Comparison of ENCODE assay signal across 20 cellular contexts in the genomic region with DNA sequence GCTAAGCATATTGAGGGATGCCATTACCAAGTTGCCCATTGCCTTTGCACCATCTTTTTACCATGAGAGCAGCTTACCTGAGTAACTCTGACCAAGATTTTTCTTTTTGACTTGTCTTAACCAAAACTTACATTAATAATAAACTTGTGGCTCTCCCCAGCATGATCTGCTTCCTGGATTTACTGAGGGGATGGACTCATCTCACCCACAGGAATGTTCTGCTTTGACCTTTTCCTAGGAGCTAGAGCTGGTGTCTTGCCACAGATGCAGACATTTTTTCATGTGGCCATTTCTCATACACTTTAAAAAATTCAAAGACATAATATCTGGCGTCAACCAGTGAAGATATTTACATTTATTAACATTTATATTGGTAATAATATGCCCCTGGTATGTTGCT.
"Had no signal": no experiment of that assay in that cellular context is flagged by ENCODE, and none has a peak within 500 bp of the region (broad histone marks: within the 10 kb centered on the region; RNA-seq: fewer than 3 reads in every experiment).

No MANE protein-coding gene starts in this region.

- H3K27ac ChIP-seq: coronary artery, esophagus squamous epithelium, heart right ventricle, left lung, ovary, prostate gland, right atrium auricular region, upper lobe of left lung had no signal

- DNase-seq: activated CD4-positive, alpha-beta T cell treated with anti-CD3 and anti-CD28 coated beads, Interleukin-2, amount 50 U/mL, for 4 hours; activated CD8-positive, alpha-beta memory T cell treated with anti-CD3 and anti-CD28 coated beads, Interleukin-2, amount 50 U/mL, for 48 hours; activated naive CD4-positive, alpha-beta T cell treated with Interleukin-2 at 50 U/mL for 16 hours; activated naive CD8-positive, alpha-beta T cell treated with anti-CD3 and anti-CD28 coated beads for 36 hours; activated T-cell treated with anti-CD3 and anti-CD28 coated beads, Interleukin-2, amount 50 U/mL, for 48 hours; amniotic stem cell; endodermal cell; esophagus squamous epithelium; heart right ventricle; left lung; ovary; stimulated activated CD4-positive, alpha-beta T cell treated with anti-CD3 and anti-CD28 coated beads, Interleukin-4, amount 100 ng/mL, for 24 hours; stimulated activated naive CD4-positive, alpha-beta T cell treated with Interleukin-2 at 50 U/mL for 16 hours; T-helper 9 cell; upper lobe of left lung had no signal

- H3K27me3 ChIP-seq: esophagus squamous epithelium, ovary, right atrium auricular region, upper lobe of left lung had no signal

- ATAC-seq: heart right ventricle; left lung; natural killer cell treated with Interleukin-12 subunit alpha and Interleukin-12 subunit beta and Interleukin-15 and Interleukin-18, amount 100 ng/mL, for 72 hours; WTC11 had no signal

- H3K4me3 ChIP-seq: coronary artery, esophagus squamous epithelium, heart right ventricle, left lung, ovary, prostate gland, right atrium auricular region, upper lobe of left lung had no signal

- H3K4me1 ChIP-seq: esophagus squamous epithelium, heart right ventricle, left lung, prostate gland, right atrium auricular region, upper lobe of left lung had no signal

- H3K36me3 ChIP-seq: esophagus squamous epithelium, heart right ventricle, left lung, ovary, prostate gland, right atrium auricular region, upper lobe of left lung had no signal

- H3K9me3 ChIP-seq: esophagus squamous epithelium, heart right ventricle, left lung, ovary, prostate gland, right atrium auricular region, upper lobe of left lung had no signal
